ENCODE assay signal across 26 cellular contexts in genomic region chr9:17236147-17236546, GRCh38.
"Had no signal": no experiment of that assay in that cellular context is flagged by ENCODE, and none has a peak within 500 bp of the region (broad histone marks: within the 10 kb centered on the region; RNA-seq: fewer than 3 reads in every experiment).

No MANE protein-coding gene starts in this region.

- FAIRE-seq: astrocyte, frontal cortex had no signal

- H3K36me3 ChIP-seq: brain microvascular endothelial cell, lower lobe of right lung, ovary, sigmoid colon, uterus had no signal

- DNase-seq: activated B cell treated with CpG ODN at 0.5 μM for 24 hours; activated CD4-positive, alpha-beta T cell treated with anti-CD3 and anti-CD28 coated beads, Interleukin-2, amount 50 U/mL, for 1 hour; activated CD8-positive, alpha-beta T cell treated with anti-CD3 and anti-CD28 coated beads for 36 hours; activated gamma-delta T cell treated with Interleukin-2 at 50 U/mL for 16 hours; activated naive CD4-positive, alpha-beta T cell treated with anti-CD3 and anti-CD28 coated beads, Interleukin-2, amount 50 U/mL, for 16 hours; activated T-cell treated with anti-CD3 and anti-CD28 coated beads, Interleukin-2, amount 50 U/mL, for 4 hours; amniotic stem cell; brain microvascular endothelial cell; caudate nucleus; kidney glomerular epithelial cell; left lung; lower lobe of right lung; naive B cell; ovary; sigmoid colon; small intestine; stimulated activated CD4-positive, alpha-beta T cell treated with anti-CD3 and anti-CD28 coated beads, Interleukin-1b, Interleukin-23, amount 100 ng/mL, for 48 hours; stimulated activated CD4-positive, alpha-beta T cell treated with anti-CD3 and anti-CD28 coated beads, Interleukin-4, amount 100 ng/mL, for 4 hours; stimulated activated CD8-positive, alpha-beta memory T cell treated with anti-CD3 and anti-CD28 coated beads, Interleukin-4, amount 100 ng/mL, for 48 hours; stimulated activated naive CD8-positive, alpha-beta T cell treated with anti-CD3 and anti-CD28 coated beads, Interleukin-15, amount 100 ng/mL, for 72 hours; substantia nigra; T-helper 2 cell; uterus had no signal

- H3K4me1 ChIP-seq: left lung, lower lobe of right lung, sigmoid colon, uterus had no signal

- H3K4me3 ChIP-seq: left lung, lower lobe of right lung, ovary, sigmoid colon, uterus had no signal

- H3K27ac ChIP-seq: brain microvascular endothelial cell, epithelial cell of prostate, left lung, lower lobe of right lung, ovary, sigmoid colon, uterus had no signal

- H3K9me3 ChIP-seq: left lung, lower lobe of right lung, ovary, sigmoid colon, uterus had no signal

- H3K27me3 ChIP-seq: brain microvascular endothelial cell, left lung, ovary, sigmoid colon, uterus had no signal
